8 cellular contexts compared by ENCODE assay signal in genomic region chr5:76404694-76405306, GRCh38. TPM values are rescaled to one million over a fixed set of nuclear protein-coding genes. Genes with fewer than 3 reads are reported as not detected.
DNase-seq lines count a peak whose midpoint lies in the region; ATAC-seq and TF ChIP-seq lines count a peak whose summit lies in the region.

No MANE protein-coding gene starts in this region.

- peaks cover 51% of the 10 kb centered on the region for H3K4me1 Mint-ChIP-seq in activated B cell treated with CpG ODN at 0.5 μM for 24 hours
- no peaks in the 10 kb centered on the region for H3K4me1 Mint-ChIP-seq in neural crest cell

- H3K36me3 ChIP-seq in H7 (replicated peaks; ENCODE audit: control insufficient read depth, insufficient read depth, low read length): no peaks in the 10 kb centered on the region

- TF ChIP-seq CTCF in GM12864 (IDR thresholded peaks at IDR 0.05; ENCODE audit: low read depth, low read length, missing control alignments) (peak; percentile 13), activated B cell treated with CpG ODN at 0.5 μM for 24 hours (IDR thresholded peaks at IDR 0.05) (no peak), neural crest cell (conservative IDR thresholded peaks at IDR 0.05) (no peak)

- H3K27me3 Mint-ChIP-seq in activated B cell treated with CpG ODN at 0.5 μM for 24 hours (no peaks in the 10 kb centered on the region), neural crest cell (ENCODE audit: low read depth) (peaks cover 28% of the 10 kb centered on the region)

- ATAC-seq in HG02763 (IDR thresholded peaks at IDR 0.05; ENCODE audit: unreplicated experiment) (peak; percentile 9), activated B cell treated with CpG ODN at 0.5 μM for 24 hours (ENCODE audit: low read depth) (no peak)

- peaks cover 1% of the 10 kb centered on the region for H3K9me3 Mint-ChIP-seq in activated B cell treated with CpG ODN at 0.5 μM for 24 hours
- H3K9me3 Mint-ChIP-seq in neural crest cell: no peaks in the 10 kb centered on the region

- H3K27ac Mint-ChIP-seq in activated B cell treated with CpG ODN at 0.5 μM for 24 hours: peak overlapping the region; percentile 59
- H3K27ac Mint-ChIP-seq in neural crest cell (ENCODE audit: unreplicated experiment): no peak overlapping the region

- POLR2A ChIA-PET in activated B cell treated with CpG ODN at 0.5 μM for 24 hours (lab: Charles Lee): interaction anchor here (0.6 to 1.3 kb wide), 2 partner anchors 65 to 178 kb away, joined by 4 to 6 read pairs; no protein-coding TSS in a partner anchor

- H3K4me3 ChIP-seq in GM12864 (ENCODE audit: low read depth, low read length) (peak overlapping the region; percentile 84), H7 (ENCODE audit: insufficient read depth, low read depth, low read length) (no peak overlapping the region)

- H3K4me3 Mint-ChIP-seq in activated B cell treated with CpG ODN at 0.5 μM for 24 hours (peak overlapping the region; percentile 95), neural crest cell (peak overlapping the region; percentile 90)

- DNase-seq in GM12864 (ENCODE audit: low read depth) (no peak), activated B cell treated with CpG ODN at 0.5 μM for 24 hours (no peak), neural crest cell (ENCODE audit: low read depth, low spot score) (no peak), amygdala (lab: John Stamatoyannopoulos, UW) (no peak), H7 (no peak), NCI-H1436 treated with DMSO at 0.1 percent for 48 hours (lab: John Stamatoyannopoulos, UW) (no peak)
- no peak for DNase-seq in activated CD8-positive, alpha-beta memory T cell treated with anti-CD3 and anti-CD28 coated beads for 24 hours

- CTCF ChIA-PET in activated B cell treated with CpG ODN at 0.5 μM for 24 hours (lab: Charles Lee): interaction anchor here (0.8 to 1.5 kb wide), 2 partner anchors 12 to 179 kb away, joined by 3 to 6 read pairs; no protein-coding TSS in a partner anchor

- no peaks in the 10 kb centered on the region for H3K27me3 ChIP-seq in H7 (ENCODE audit: control insufficient read depth, insufficient read depth, low read length)

- intact Hi-C loops in activated B cell treated with CpG ODN at 0.5 μM for 24 hours (cut with micrococcal nuclease): loop anchor here (1.0 to 10.0 kb wide), 10 partner anchors 140 to 1720 kb away; partner anchors contain the start of genes AGGF1, ANKRD31, CERT1 and F2R

- peaks cover 5% of the 10 kb centered on the region for H3K36me3 Mint-ChIP-seq in activated B cell treated with CpG ODN at 0.5 μM for 24 hours (ENCODE audit: low read depth)
- H3K36me3 Mint-ChIP-seq in neural crest cell (ENCODE audit: low read depth): no peaks in the 10 kb centered on the region

RNA-seq across cellular contexts. Expression of gene IQGAP2, which starts 1.7 kb away (rescaled TPM):
- 6.7 and 8.8 TPM in 2 replicates for total RNA-seq in activated B cell treated with CpG ODN at 0.5 μM for 24 hours
- total RNA-seq in neural crest cell: 12.7 and 14.2 TPM in 2 replicates
- total RNA-seq in H7 (2014; rRNA removed; shearing (Covaris generic)): 36.8 and 80.7 TPM in 2 replicates
